Comparison of ENCODE assay signal across 11 cellular contexts in the genomic region with DNA sequence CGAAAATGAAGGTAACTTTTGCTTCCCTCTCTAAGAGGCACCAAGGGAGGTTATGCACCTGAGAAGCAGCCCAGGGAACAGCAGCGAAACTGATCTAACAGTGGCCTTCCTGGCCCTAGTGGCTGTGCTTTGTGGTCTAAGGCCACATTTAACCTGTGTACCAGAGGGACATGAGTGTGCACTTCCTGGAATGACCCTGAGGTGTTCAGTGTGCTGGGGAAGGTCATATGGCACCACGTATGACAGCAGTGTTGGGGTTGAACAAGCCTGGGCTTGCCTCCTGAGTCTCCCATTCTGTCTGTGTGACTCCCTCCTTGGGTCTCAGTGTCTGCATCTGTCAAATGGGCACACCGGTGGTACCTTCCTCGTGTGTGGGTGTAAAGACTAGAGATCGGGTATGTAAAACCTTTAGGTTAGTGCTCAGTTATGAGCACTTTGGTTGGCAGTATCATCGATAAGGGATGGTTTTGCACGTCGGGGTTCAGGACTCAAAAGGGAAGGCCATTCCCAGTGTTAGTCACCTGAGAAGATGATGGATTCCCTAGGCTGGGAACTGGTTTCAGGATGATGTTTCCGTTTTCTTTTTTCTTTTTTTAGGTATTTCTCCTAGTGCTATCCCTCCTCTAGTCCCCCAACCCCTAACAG. TPM values are rescaled to one million over a fixed set of nuclear protein-coding genes. Genes with fewer than 3 reads are reported as not detected.
DNase-seq lines count a peak whose midpoint lies in the region; ATAC-seq and TF ChIP-seq lines count a peak whose summit lies in the region.
"Had no signal": no experiment of that assay in that cellular context is flagged by ENCODE, and none has a peak within 500 bp of the region (broad histone marks: within the 10 kb centered on the region; RNA-seq: fewer than 3 reads in every experiment).

No MANE protein-coding gene starts in this region.

- DNase-seq in GM06990 (ENCODE audit: extremely low read depth, insufficient read length) (peak; percentile 76), head of caudate nucleus (no peak), endothelial cell (ENCODE audit: low spot score) (no peak), COLO829 (ENCODE audit: low spot score) (no peak)
- peak; percentile 21 for DNase-seq in activated CD8-positive, alpha-beta T cell treated with anti-CD3 and anti-CD28 coated beads for 36 hours
- DNase-seq: H7; NCI-H1436 treated with DMSO at 0.1 percent for 48 hours; stimulated activated CD8-positive, alpha-beta memory T cell treated with anti-CD3 and anti-CD28 coated beads, Interleukin-4, amount 100 ng/mL, for 48 hours had no signal

- ATAC-seq in HG02981 (IDR thresholded peaks at IDR 0.05; ENCODE audit: unreplicated experiment), result peak; percentile 31
- peak; percentile 12 for ATAC-seq in activated CD8-positive, alpha-beta T cell treated with anti-CD3 and anti-CD28 coated beads for 36 hours
- no peak for ATAC-seq in activated CD4-positive, CD25-positive, alpha-beta regulatory T cell treated with anti-CD3 and anti-CD28 coated beads, Interleukin-2, amount 50 U/mL, for 24 hours

- intact Hi-C loops in activated CD8-positive, alpha-beta T cell treated with anti-CD3 and anti-CD28 coated beads for 36 hours (cut with micrococcal nuclease), result no loop called here
- intact Hi-C loops in head of caudate nucleus (cut with DNase I), result no loop called here

- H3K36me3 ChIP-seq in GM06990 (ENCODE audit: control insufficient read depth, insufficient read depth, low read length), result peaks cover 4% of the 10 kb centered on the region; the same call in 1 of the 2 replicates

- H3K27me3 Mint-ChIP-seq in activated CD8-positive, alpha-beta T cell treated with anti-CD3 and anti-CD28 coated beads for 36 hours, result no peaks in the 10 kb centered on the region
- no peaks in the 10 kb centered on the region for H3K27me3 Mint-ChIP-seq in endothelial cell (ENCODE audit: unreplicated experiment)

- peaks cover 21% of the 10 kb centered on the region for H3K4me1 Mint-ChIP-seq in activated CD8-positive, alpha-beta T cell treated with anti-CD3 and anti-CD28 coated beads for 36 hours (ENCODE audit: low read depth)
- peaks cover 14% of the 10 kb centered on the region for H3K4me1 Mint-ChIP-seq in endothelial cell (ENCODE audit: unreplicated experiment)

- peak; percentile 53 for TF ChIP-seq POLR2A in GM19193 (IDR thresholded peaks at IDR 0.05; ENCODE audit: extremely low read depth, insufficient read depth, insufficient read length)

- no peak overlapping the region for H3K4me3 Mint-ChIP-seq in activated CD8-positive, alpha-beta T cell treated with anti-CD3 and anti-CD28 coated beads for 36 hours
- no peak overlapping the region for H3K4me3 Mint-ChIP-seq in endothelial cell (ENCODE audit: unreplicated experiment)

- no peaks in the 10 kb centered on the region for H3K36me3 Mint-ChIP-seq in activated CD8-positive, alpha-beta T cell treated with anti-CD3 and anti-CD28 coated beads for 36 hours (ENCODE audit: low read depth)
- H3K36me3 Mint-ChIP-seq in endothelial cell (ENCODE audit: low read depth, unreplicated experiment), result peaks cover 5% of the 10 kb centered on the region

- H3K27ac Mint-ChIP-seq in activated CD8-positive, alpha-beta T cell treated with anti-CD3 and anti-CD28 coated beads for 36 hours, result peak overlapping the region; percentile 55
- no peak overlapping the region for H3K27ac Mint-ChIP-seq in endothelial cell (ENCODE audit: unreplicated experiment)

- peak overlapping the region; percentile 57 for H3K4me3 ChIP-seq in GM06990 (replicated peaks; ENCODE audit: low read depth, low read length)

- no peaks in the 10 kb centered on the region for H3K27me3 ChIP-seq in GM06990 (replicated peaks; ENCODE audit: control insufficient read depth, insufficient read depth, low read length)

- no peaks in the 10 kb centered on the region for H3K9me3 Mint-ChIP-seq in activated CD8-positive, alpha-beta T cell treated with anti-CD3 and anti-CD28 coated beads for 36 hours
- H3K9me3 Mint-ChIP-seq in endothelial cell (ENCODE audit: unreplicated experiment), result no peaks in the 10 kb centered on the region

- POLR2A ChIA-PET in activated CD8-positive, alpha-beta T cell treated with anti-CD3 and anti-CD28 coated beads for 36 hours (lab: Charles Lee), result no interaction called here

- TF ChIP-seq CTCF in GM06990 (IDR thresholded peaks at IDR 0.05; ENCODE audit: insufficient read depth, low read length, poor library complexity, severe bottlenecking), result no peak
- no peak for TF ChIP-seq CTCF in activated CD8-positive, alpha-beta T cell treated with anti-CD3 and anti-CD28 coated beads for 36 hours (IDR thresholded peaks at IDR 0.05)
- TF ChIP-seq CTCF in endothelial cell (IDR thresholded peaks at IDR 0.05; ENCODE audit: unreplicated experiment), result no peak

- CTCF ChIA-PET in activated CD8-positive, alpha-beta T cell treated with anti-CD3 and anti-CD28 coated beads for 36 hours (lab: Charles Lee), result no interaction called here

RNA-seq across cellular contexts. Expression of gene PLCG2, which starts 31.9 kb away (rescaled TPM):
- 10 to 100 TPM; 12.7 to 13.7 TPM for total RNA-seq in activated CD8-positive, alpha-beta T cell treated with anti-CD3 and anti-CD28 coated beads for 36 hours
- total RNA-seq in endothelial cell (ENCODE audit: unreplicated experiment), result 103 TPM

Comparison
In these comparisons a context has a peak if more than half of its experiments do, and no peak if none do; other contexts are left out.
1. DNase-seq: peak in GM06990 (single experiment) and activated CD8-positive, alpha-beta T cell treated with anti-CD3 and anti-CD28 coated beads for 36 hours (single experiment); none in head of caudate nucleus (0 of 42), endothelial cell (single experiment) and COLO829 (single experiment).
2. ATAC-seq: peak in HG02981 (single experiment) and activated CD8-positive, alpha-beta T cell treated with anti-CD3 and anti-CD28 coated beads for 36 hours (single experiment); none in activated CD4-positive, CD25-positive, alpha-beta regulatory T cell treated with anti-CD3 and anti-CD28 coated beads, Interleukin-2, amount 50 U/mL, for 24 hours (0 of 2).